In genomic region chr9:135565141-135565628, GRCh38 we compare ENCODE assay signal across 1 cellular context.
TF ChIP-seq lines count a peak whose summit lies in the region.

No MANE protein-coding gene starts in this region.

TF ChIP-seq in K562, 482 proteins besides CTCF, POLR2A, EP300 and RAD21:
- TF ChIP-seq CTCFL (IDR thresholded peaks at IDR 0.05; ENCODE audit: borderline replicate concordance, insufficient read depth, low read depth, low read length, poor library complexity, severe bottlenecking) (peak; percentile 26), MLLT1 (IDR thresholded peaks at IDR 0.05) (no peak), TFAP4 (CRISPR knock-in tag; IDR thresholded peaks at IDR 0.05; ENCODE audit: borderline replicate concordance) (peak; percentile 29; the same call in 1 of the 2 replicates)
TF ChIP-seq in K562: peak in this region for 2.
